In genomic region chr2:26162963-26163362, GRCh38 we compare ENCODE assay signal across 17 cellular contexts. TPM values are rescaled to one million over a fixed set of nuclear protein-coding genes. Genes with fewer than 3 reads are reported as not detected.
A peak's percentile ranks its signal among the peaks of the same experiment; 100 is the strongest.
DNase-seq lines count a peak whose midpoint lies in the region; ATAC-seq and TF ChIP-seq lines count a peak whose summit lies in the region.
"Had no signal": no experiment of that assay in that cellular context is flagged by ENCODE, and none has a peak within 500 bp of the region (broad histone marks: within the 10 kb centered on the region; RNA-seq: fewer than 3 reads in every experiment).

No MANE protein-coding gene starts in this region.

- TF ChIP-seq POLR2A in sigmoid colon (IDR thresholded peaks at IDR 0.05) (no peak), spleen (IDR thresholded peaks at IDR 0.05) (no peak)

- no peaks in the 10 kb centered on the region for H3K9me3 ChIP-seq in endodermal cell (ENCODE audit: control insufficient read depth, low read length)
- no peaks in the 10 kb centered on the region for H3K9me3 ChIP-seq in sigmoid colon
- no peaks in the 10 kb centered on the region for H3K9me3 ChIP-seq in spleen
- H3K9me3 ChIP-seq: HAP-1 had no signal

- no peaks in the 10 kb centered on the region for H3K36me3 Mint-ChIP-seq in endodermal cell (ENCODE audit: low read depth)
- H3K36me3 Mint-ChIP-seq: CD4-positive, alpha-beta memory T cell had no signal

- no peaks in the 10 kb centered on the region for H3K4me1 Mint-ChIP-seq in endodermal cell
- H3K4me1 Mint-ChIP-seq: CD4-positive, alpha-beta memory T cell had no signal

- TF ChIP-seq CTCF in endodermal cell (conservative IDR thresholded peaks at IDR 0.05): no peak
- no peak for TF ChIP-seq CTCF in sigmoid colon (IDR thresholded peaks at IDR 0.05)
- TF ChIP-seq CTCF in spleen (IDR thresholded peaks at IDR 0.05 in 8 of 11, conservative IDR thresholded peaks at IDR 0.05 in 3 of 11): no peak

- peak; percentile 56 to 76 for DNase-seq in NCI-H524 (lab: John Stamatoyannopoulos, UW)
- DNase-seq in NCI-H524 treated with DMSO at 0.1 percent for 48 hours (lab: John Stamatoyannopoulos, UW): peak; percentile 35
- peak; percentile 2 for DNase-seq in endodermal cell
- peak; percentile 6 for DNase-seq in sigmoid colon
- no peak for DNase-seq in spleen
- DNase-seq in NCI-H1930 (lab: John Stamatoyannopoulos, UW): no peak
- DNase-seq: C1 segment of cervical spinal cord; Calu3; CD4-positive, alpha-beta memory T cell; COR-L47; DMS53; DMS79 treated with DMSO at 0.1 percent for 48 hours; GF-D8; GOT3; HFFc6 had no signal

- H3K4me1 ChIP-seq in endodermal cell (ENCODE audit: control insufficient read depth, insufficient read depth, low read length) (no peaks in the 10 kb centered on the region), sigmoid colon (no peaks in the 10 kb centered on the region), spleen (no peaks in the 10 kb centered on the region)
- H3K4me1 ChIP-seq: HAP-1 had no signal

- no peak overlapping the region for H3K4me3 Mint-ChIP-seq in endodermal cell
- H3K4me3 Mint-ChIP-seq: CD4-positive, alpha-beta memory T cell; HFFc6 had no signal

- H3K27me3 ChIP-seq in endodermal cell (ENCODE audit: control insufficient read depth, insufficient read depth, low read length, poor library complexity, severe bottlenecking): no peaks in the 10 kb centered on the region
- no peaks in the 10 kb centered on the region for H3K27me3 ChIP-seq in sigmoid colon
- no peaks in the 10 kb centered on the region for H3K27me3 ChIP-seq in spleen (replicated peaks in 1 of 7)

- WGBS in endodermal cell (ENCODE audit: insufficient coverage in 1 of 2, insufficient read length in 1 of 2), 2 experiments: 90 to 93% methylated on average over 9 to 10 of the region's 10 CpGs
- 93 to 95% methylated on average over 10 of the region's 10 CpGs for WGBS in sigmoid colon, 2 donors
- WGBS in spleen, 5 donors: 91 to 95% (median 94%) methylated on average over 10 of the region's 10 CpGs

- H3K9me3 Mint-ChIP-seq in endodermal cell: no peaks in the 10 kb centered on the region
- H3K9me3 Mint-ChIP-seq: CD4-positive, alpha-beta memory T cell; HFFc6 had no signal

- intact Hi-C loops in sigmoid colon (cut with DNase I) (no loop called here), spleen (cut with DNase I; ENCODE audit: low total_unique reads) (no loop called here)

- H3K27me3 Mint-ChIP-seq in endodermal cell (ENCODE audit: insufficient read depth): no peaks in the 10 kb centered on the region

- ATAC-seq in GM21529 (IDR thresholded peaks at IDR 0.05; ENCODE audit: unreplicated experiment): no peak

- no peak overlapping the region for H3K4me3 ChIP-seq in endodermal cell (ENCODE audit: low read length)
- H3K4me3 ChIP-seq in sigmoid colon: no peak overlapping the region
- no peak overlapping the region for H3K4me3 ChIP-seq in spleen
- H3K4me3 ChIP-seq: HAP-1 had no signal

- H3K27ac Mint-ChIP-seq in endodermal cell: no peak overlapping the region
- H3K27ac Mint-ChIP-seq: CD4-positive, alpha-beta memory T cell; HFFc6 had no signal

- H3K36me3 ChIP-seq in endodermal cell (ENCODE audit: control insufficient read depth, insufficient read depth, low read length) (no peaks in the 10 kb centered on the region), sigmoid colon (no peaks in the 10 kb centered on the region), spleen (no peaks in the 10 kb centered on the region)
- H3K36me3 ChIP-seq: HAP-1 had no signal

- H3K27ac ChIP-seq in endodermal cell (ENCODE audit: low read depth, low read length) (no peak overlapping the region), sigmoid colon (no peak overlapping the region), spleen (no peak overlapping the region)

- no peak overlapping the region for H3K9ac ChIP-seq in endodermal cell (ENCODE audit: extremely low read depth, low read length, poor library complexity, severe bottlenecking)

- no peak for TF ChIP-seq EP300 in sigmoid colon (IDR thresholded peaks at IDR 0.05)

RNA-seq across cellular contexts. Expression of gene GAREM2, which starts 9.9 kb away (rescaled TPM):
- 1 to 10 TPM; 6.0 to 8.1 TPM for total RNA-seq in endodermal cell
- polyA plus RNA-seq in endodermal cell (2013, experiment 1 of 2): 31.1 TPM
- 25.1 TPM for polyA plus RNA-seq in endodermal cell (2013, experiment 2 of 2)
- total RNA-seq in sigmoid colon: 1 to 10 TPM; 1.1 to 4.4 (median 2.1) TPM
- polyA plus RNA-seq in sigmoid colon: 10 to 100 TPM in 1 of 3 donors, 1 to 10 TPM in 2; 2.1 to 11.6 (median 2.4) TPM
- 1 to 10 TPM in 5 of 7 donors, under 1 TPM in 2; 0.69 to 2.9 (median 2.0) TPM for total RNA-seq in spleen
- 1 to 10 TPM in 2 of 3 donors, under 1 TPM in 1; 0.62 to 6.3 (median 1.1) TPM for polyA plus RNA-seq in spleen
- total RNA-seq: HFFc6 had no signal

Comparison
In these comparisons a context has a peak if more than half of its experiments do, and no peak if none do; other contexts are left out.
1. DNase-seq: peak in NCI-H524 (2 of 2), NCI-H524 treated with DMSO at 0.1 percent for 48 hours (single experiment), endodermal cell (single experiment) and sigmoid colon (single experiment); none in spleen (single experiment) and NCI-H1930 (0 of 2).